In genomic region chr2:128756372-128756730, GRCh38 we compare ENCODE assay signal across 24 cellular contexts.
A peak's percentile ranks its signal among the peaks of the same experiment; 100 is the strongest.
DNase-seq lines count a peak whose midpoint lies in the region; ATAC-seq and TF ChIP-seq lines count a peak whose summit lies in the region.
"Had no signal": no experiment of that assay in that cellular context is flagged by ENCODE, and none has a peak within 500 bp of the region (broad histone marks: within the 10 kb centered on the region; RNA-seq: fewer than 3 reads in every experiment).

No MANE protein-coding gene starts in this region.

- H3K79me2 ChIP-seq in Karpas-422 (ENCODE audit: low read length) = peaks cover 23% of the 10 kb centered on the region

- no peak overlapping the region for H3K4me3 ChIP-seq in BLaER1
- H3K4me3 ChIP-seq in Karpas-422 (ENCODE audit: low read length) = peak overlapping the region; percentile 37; the same call in 1 of the 2 replicates
- H3K4me3 ChIP-seq in coronary artery = no peak overlapping the region
- H3K4me3 ChIP-seq in right cardiac atrium (ENCODE audit: low read length) = no peak overlapping the region
- H3K4me3 ChIP-seq: GM23248, lung, smooth muscle cell had no signal

- DNase-seq in Karpas-422 = no peak
- DNase-seq in coronary artery (ENCODE audit: low spot score) = peak; percentile 26
- peak in 2 of 3 donors; percentile 26 to 62 for DNase-seq in right cardiac atrium
- no peak for DNase-seq in NCI-H1048 (lab: John Stamatoyannopoulos, UW)
- DNase-seq in foreskin melanocyte = no peak
- DNase-seq in SK-N-DZ (ENCODE audit: low spot score) = no peak
- DNase-seq: activated CD4-positive, alpha-beta T cell treated with anti-CD3 and anti-CD28 coated beads for 1 hour; activated CD8-positive, alpha-beta memory T cell treated with anti-CD3 and anti-CD28 coated beads for 24 hours; activated naive CD4-positive, alpha-beta T cell treated with anti-CD3 and anti-CD28 coated beads for 36 hours; activated T-cell treated with anti-CD3 and anti-CD28 coated beads, Interleukin-2, amount 50 U/mL, for 4 hours; amniotic stem cell; central memory CD4-positive, alpha-beta T cell; EL; GM23248; hypothalamus; Kasumi-1; NCI-H526 treated with DMSO at 0.1 percent for 48 hours; OCI-M1; SIG-M5; stimulated activated naive B cell treated with anti-CD40 and anti-IgM and Interleukin-4, amounts not matched to agents 10 μg/mL and 1 μg/mL and 100 μg/mL, for 72 hours had no signal

- no peak overlapping the region for H2AFZ ChIP-seq in Karpas-422 (ENCODE audit: low read length)
- H2AFZ ChIP-seq: GM23248 had no signal

- ATAC-seq in right cardiac atrium (peak; percentile 55 to 85), HG02973 (IDR thresholded peaks at IDR 0.05; ENCODE audit: unreplicated experiment) (no peak)
- ATAC-seq: activated T-cell treated with anti-CD3 and anti-CD28 coated beads, Interleukin-2, amount 50 U/mL, for 4 hours; stimulated activated naive B cell treated with anti-CD40 and anti-IgM and Interleukin-4, amounts not matched to agents 10 μg/mL and 1 μg/mL and 100 μg/mL, for 72 hours had no signal

- H4K20me1 ChIP-seq in BLaER1 (no peaks in the 10 kb centered on the region), Karpas-422 (ENCODE audit: insufficient read depth, low read depth, low read length) (no peaks in the 10 kb centered on the region)

- no peaks in the 10 kb centered on the region for H3K36me3 ChIP-seq in BLaER1
- no peaks in the 10 kb centered on the region; the same call in 1 of the 2 replicates for H3K36me3 ChIP-seq in Karpas-422 (ENCODE audit: insufficient read depth, low read length)

- H3K4me2 ChIP-seq in BLaER1 (peak overlapping the region; percentile 91), Karpas-422 (ENCODE audit: low read depth, low read length, poor library complexity, severe bottlenecking) (peak overlapping the region; percentile 85)
- H3K4me2 ChIP-seq: smooth muscle cell had no signal

- no peak overlapping the region for H3K9ac ChIP-seq in BLaER1
- peak overlapping the region; percentile 81 for H3K9ac ChIP-seq in Karpas-422 (ENCODE audit: low read length)
- H3K9ac ChIP-seq: GM23248 had no signal

- no peaks in the 10 kb centered on the region for H3K27me3 ChIP-seq in BLaER1
- no peaks in the 10 kb centered on the region for H3K27me3 ChIP-seq in Karpas-422 (ENCODE audit: low read length)
- no peaks in the 10 kb centered on the region for H3K27me3 ChIP-seq in right cardiac atrium (ENCODE audit: control insufficient read depth, insufficient read depth)

- H3K4me1 ChIP-seq in BLaER1 (peaks cover 54% of the 10 kb centered on the region), Karpas-422 (ENCODE audit: low read length) (peaks cover 98% of the 10 kb centered on the region), right cardiac atrium (ENCODE audit: control insufficient read depth, insufficient read depth, low read length) (peaks cover 10% of the 10 kb centered on the region)

- 43% methylated on average over 3 of the region's 3 CpGs for WGBS in right cardiac atrium

- H3K9me3 ChIP-seq in BLaER1 (0 out of 2 replicates have a peak, but pooled peaks cover 3% of the 10 kb centered on the region), Karpas-422 (ENCODE audit: low read length) (no peaks in the 10 kb centered on the region), right cardiac atrium (ENCODE audit: control insufficient read depth, low read length) (no peaks in the 10 kb centered on the region)

- intact Hi-C loops in right cardiac atrium (cut with DNase I) = no loop called here

- no peak for TF ChIP-seq CTCF in coronary artery (IDR thresholded peaks at IDR 0.05)

- no peaks in the 10 kb centered on the region for H3K9me2 ChIP-seq in Karpas-422 (replicated peaks; ENCODE audit: insufficient read depth, low read length)

- no peak overlapping the region for H3K27ac ChIP-seq in BLaER1
- peak overlapping the region; percentile 100 for H3K27ac ChIP-seq in Karpas-422 (ENCODE audit: low read length)
- H3K27ac ChIP-seq in coronary artery = no peak overlapping the region
- H3K27ac ChIP-seq in right cardiac atrium (ENCODE audit: low read length) = no peak overlapping the region
- H3K27ac ChIP-seq: GM23248 had no signal

Comparison
In these comparisons a context has a peak if more than half of its experiments do, and no peak if none do; other contexts are left out.
1. DNase-seq: peak in coronary artery (single experiment) and right cardiac atrium (2 of 3); none in Karpas-422 (single experiment), NCI-H1048 (single experiment), foreskin melanocyte (single experiment) and SK-N-DZ (single experiment).